Comparison of ENCODE assay signal across 9 cellular contexts in the genomic region with DNA sequence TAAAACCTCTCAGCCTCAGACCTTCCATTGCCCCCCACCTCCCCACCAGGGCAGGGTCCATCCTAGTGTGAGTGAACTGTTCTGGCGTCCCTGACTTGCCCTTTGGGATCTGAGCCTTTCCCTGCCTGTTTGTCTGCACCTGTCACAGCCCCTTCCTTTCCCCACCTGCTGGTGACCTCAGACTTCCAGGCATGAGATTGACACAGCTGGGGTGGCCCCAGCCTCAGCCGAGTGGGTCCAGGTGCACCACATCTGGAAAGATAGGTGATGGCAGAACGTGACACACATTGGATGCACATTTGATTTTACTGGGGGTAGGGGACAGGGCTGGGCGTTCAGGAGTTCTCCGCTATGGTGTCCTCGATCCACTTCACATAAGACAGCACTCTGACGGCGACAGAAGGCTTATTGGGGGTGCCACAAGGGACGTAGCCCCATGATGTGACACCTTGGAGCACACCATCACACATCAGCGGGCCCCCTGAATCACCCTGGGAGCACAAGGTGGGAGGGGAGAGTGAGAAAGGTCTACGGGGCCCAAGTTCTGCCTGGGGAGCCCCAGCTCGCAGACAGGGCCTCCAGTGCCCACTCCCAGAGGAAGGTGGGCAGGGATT. TPM values are rescaled to one million over a fixed set of nuclear protein-coding genes. Genes with fewer than 3 reads are reported as not detected.
DNase-seq lines count a peak whose midpoint lies in the region; ATAC-seq, FAIRE-seq and TF ChIP-seq lines count a peak whose summit lies in the region.
"Had no signal": no experiment of that assay in that cellular context is flagged by ENCODE, and none has a peak within 500 bp of the region (broad histone marks: within the 10 kb centered on the region; RNA-seq: fewer than 3 reads in every experiment).

No MANE protein-coding gene starts in this region.

- no peak overlapping the region for H3K4me3 ChIP-seq in CD8-positive, alpha-beta memory T cell (ENCODE audit: low read length)
- H3K4me3 ChIP-seq in GM12875 (ENCODE audit: low read depth, low read length), result peak overlapping the region; percentile 33
- H3K4me3 ChIP-seq in naive thymus-derived CD4-positive, alpha-beta T cell (ENCODE audit: low read length), result no peak overlapping the region
- no peak overlapping the region for H3K4me3 ChIP-seq in brain microvascular endothelial cell (ENCODE audit: low read depth, low read length)

- POLR2A ChIA-PET in CD8-positive, alpha-beta memory T cell (lab: Charles Lee), result no interaction called here
- POLR2A ChIA-PET in WTC11 (lab: Charles Lee), result no interaction called here
- POLR2A ChIA-PET in naive thymus-derived CD4-positive, alpha-beta T cell (lab: Charles Lee), result no interaction called here

- H3K27me3 Mint-ChIP-seq in CD8-positive, alpha-beta memory T cell, result peaks cover 50 to 87% of the 10 kb centered on the region in 2 donors
- peaks cover 89% of the 10 kb centered on the region for H3K27me3 Mint-ChIP-seq in WTC11 (ENCODE audit: low read depth)
- H3K27me3 Mint-ChIP-seq in naive thymus-derived CD4-positive, alpha-beta T cell, result peaks cover 52 to 84% (median 72%) of the 10 kb centered on the region in 5 donors

- H3K4me3 Mint-ChIP-seq in CD8-positive, alpha-beta memory T cell, result peak overlapping the region in 6 of 7 donors; percentile 52 to 76 (median 64)
- peak overlapping the region; percentile 77 for H3K4me3 Mint-ChIP-seq in WTC11
- H3K4me3 Mint-ChIP-seq in naive thymus-derived CD4-positive, alpha-beta T cell, result peak overlapping the region in 9 of 10 donors; percentile 57 to 84 (median 71)

- peak overlapping the region in 3 of 8 donors; percentile 3 to 49 (median 17) for H3K27ac Mint-ChIP-seq in CD8-positive, alpha-beta memory T cell
- H3K27ac Mint-ChIP-seq in WTC11, result no peak overlapping the region
- H3K27ac Mint-ChIP-seq in naive thymus-derived CD4-positive, alpha-beta T cell, result peak overlapping the region in 1 of 9 donors; percentile 74

- no peak for TF ChIP-seq CTCF in GM12875 (IDR thresholded peaks at IDR 0.05; ENCODE audit: borderline replicate concordance, insufficient read depth, low read depth, low read length)
- TF ChIP-seq CTCF in WTC11 (IDR thresholded peaks at IDR 0.05), result no peak
- TF ChIP-seq CTCF in D721Med (IDR thresholded peaks at IDR 0.05; ENCODE audit: insufficient read depth, missing control alignments), result no peak
- no peak for TF ChIP-seq CTCF in brain microvascular endothelial cell (IDR thresholded peaks at IDR 0.05; ENCODE audit: low read depth, low read length, missing control alignments)

- no peak overlapping the region for H3K27ac ChIP-seq in CD8-positive, alpha-beta memory T cell (ENCODE audit: low read depth, low read length)
- H3K27ac ChIP-seq in naive thymus-derived CD4-positive, alpha-beta T cell (ENCODE audit: low read depth, low read length), result no peak overlapping the region
- no peak overlapping the region for H3K27ac ChIP-seq in brain microvascular endothelial cell
- H3K27ac ChIP-seq: cardiac muscle cell had no signal

- peaks cover 0 to 9% (median 0%) of the 10 kb centered on the region in 3 donors for H3K36me3 Mint-ChIP-seq in CD8-positive, alpha-beta memory T cell
- H3K36me3 Mint-ChIP-seq in WTC11, result no peaks in the 10 kb centered on the region; the same call in 1 of the 2 replicates
- peaks cover 0 to 7% (median 4%) of the 10 kb centered on the region in 5 donors for H3K36me3 Mint-ChIP-seq in naive thymus-derived CD4-positive, alpha-beta T cell

- peaks cover 5% of the 10 kb centered on the region for H3K4me1 ChIP-seq in CD8-positive, alpha-beta memory T cell (ENCODE audit: insufficient read depth, low read length)
- peaks cover 0 to 4% of the 10 kb centered on the region in 2 donors for H3K4me1 ChIP-seq in naive thymus-derived CD4-positive, alpha-beta T cell (ENCODE audit: control insufficient read depth in 2 of 2, insufficient read depth in 2 of 2, low read length in 2 of 2)

- H3K36me3 ChIP-seq in CD8-positive, alpha-beta memory T cell (ENCODE audit: insufficient read depth, low read length), result no peaks in the 10 kb centered on the region
- H3K36me3 ChIP-seq in naive thymus-derived CD4-positive, alpha-beta T cell (ENCODE audit: control insufficient read depth in 2 of 3, insufficient read depth in 3 of 3, low read length in 3 of 3), result no peaks in the 10 kb centered on the region
- H3K36me3 ChIP-seq in brain microvascular endothelial cell (replicated peaks), result no peaks in the 10 kb centered on the region
- H3K36me3 ChIP-seq: cardiac muscle cell had no signal

- no peak for ATAC-seq in WTC11
- ATAC-seq in naive thymus-derived CD4-positive, alpha-beta T cell, result no peak
- no peak for ATAC-seq in HG03108 (IDR thresholded peaks at IDR 0.05; ENCODE audit: unreplicated experiment)

- FAIRE-seq in D721Med (lab: Jason Lieb, UNC), result no peak

- peaks cover 36% of the 10 kb centered on the region for H3K27me3 ChIP-seq in CD8-positive, alpha-beta memory T cell (ENCODE audit: insufficient read depth, low read length, poor library complexity, severe bottlenecking)
- peaks cover 0 to 14% of the 10 kb centered on the region in 2 donors for H3K27me3 ChIP-seq in naive thymus-derived CD4-positive, alpha-beta T cell (ENCODE audit: control insufficient read depth in 2 of 2, insufficient read depth in 2 of 2, low read length in 2 of 2)
- peaks cover 19% of the 10 kb centered on the region for H3K27me3 ChIP-seq in brain microvascular endothelial cell (replicated peaks)

- CTCF ChIA-PET in CD8-positive, alpha-beta memory T cell (lab: Charles Lee), result no interaction called here
- CTCF ChIA-PET in WTC11 (lab: Charles Lee), result interaction anchor here (0.6 to 1.4 kb wide), 4 partner anchors 13 to 275 kb away, joined by 3 to 4 read pairs (median 3); no protein-coding TSS in a partner anchor
- CTCF ChIA-PET in naive thymus-derived CD4-positive, alpha-beta T cell (lab: Charles Lee), result no interaction called here

- in situ Hi-C loops in brain microvascular endothelial cell (cut with HindIII; ENCODE audit: low pct_ligation_motif_present, low sequenced_read_pairs), result no loop called here

- H3K4me1 Mint-ChIP-seq in CD8-positive, alpha-beta memory T cell, result peaks cover 16 to 32% (median 17%) of the 10 kb centered on the region in 3 donors
- peaks cover 37% of the 10 kb centered on the region for H3K4me1 Mint-ChIP-seq in WTC11
- H3K4me1 Mint-ChIP-seq in naive thymus-derived CD4-positive, alpha-beta T cell, result peaks cover 21 to 28% (median 28%) of the 10 kb centered on the region in 7 donors

- no peak for DNase-seq in CD8-positive, alpha-beta memory T cell
- DNase-seq in WTC11 (ENCODE audit: low spot score) (no peak), D721Med (ENCODE audit: insufficient read length, low spot score) (no peak), brain microvascular endothelial cell (no peak)
- no peak for DNase-seq in naive thymus-derived CD4-positive, alpha-beta T cell

- intact Hi-C loops in naive thymus-derived CD4-positive, alpha-beta T cell (cut with micrococcal nuclease), result loop anchor here in 1 of 2 donors (1.0 kb wide), 1 partner anchor 14 kb away; no protein-coding TSS in a partner anchor

- no peaks in the 10 kb centered on the region for H3K9me3 ChIP-seq in CD8-positive, alpha-beta memory T cell (ENCODE audit: low read length)
- H3K9me3 ChIP-seq in naive thymus-derived CD4-positive, alpha-beta T cell (ENCODE audit: control insufficient read depth in 2 of 3, low read length in 3 of 3), result no peaks in the 10 kb centered on the region

- peaks cover 0 to 3% (median 2%) of the 10 kb centered on the region in 5 donors for H3K9me3 Mint-ChIP-seq in CD8-positive, alpha-beta memory T cell
- H3K9me3 Mint-ChIP-seq in WTC11, result peaks cover 14% of the 10 kb centered on the region
- H3K9me3 Mint-ChIP-seq in naive thymus-derived CD4-positive, alpha-beta T cell, result peaks cover 0 to 2% (median 0%) of the 10 kb centered on the region in 11 donors

TF ChIP-seq in WTC11, 78 proteins besides CTCF, POLR2A, EP300 and RAD21 (continues in another document):
- no peak for TF ChIP-seq MXD4 (CRISPR knock-in tag; IDR thresholded peaks at IDR 0.05; ENCODE audit: borderline replicate concordance)
- no peak for TF ChIP-seq ZNF317 (CRISPR knock-in tag; IDR thresholded peaks at IDR 0.05; ENCODE audit: borderline replicate concordance, low read depth)
- no peak for TF ChIP-seq GTF2I (CRISPR knock-in tag; conservative IDR thresholded peaks at IDR 0.05)

RNA-seq across cellular contexts. Expression of gene KLK1, which starts 4.6 kb away (rescaled TPM):
- under 1 TPM; 0.27 to 0.39 TPM for total RNA-seq in CD8-positive, alpha-beta memory T cell
- polyA plus RNA-seq in CD8-positive, alpha-beta memory T cell, result not detected
- 3.9 to 6.0 TPM (median 5.4 TPM) in 3 replicates for total RNA-seq in WTC11 (2021)
- total RNA-seq in naive thymus-derived CD4-positive, alpha-beta T cell, result 1 to 10 TPM in 1 of 5 experiments, not detected in 4; 1.3 TPM
- not detected for polyA plus RNA-seq in naive thymus-derived CD4-positive, alpha-beta T cell
- total RNA-seq: cardiac muscle cell had no signal
- polyA plus RNA-seq: cardiac muscle cell had no signal

RNA-seq across cellular contexts. Expression of gene KLK15, which starts 14.4 kb away (rescaled TPM):
- total RNA-seq in CD8-positive, alpha-beta memory T cell, result not detected
- polyA plus RNA-seq in CD8-positive, alpha-beta memory T cell, result not detected
- total RNA-seq in WTC11 (2021), result not detected in 3 replicates
- not detected for total RNA-seq in naive thymus-derived CD4-positive, alpha-beta T cell
- not detected for polyA plus RNA-seq in naive thymus-derived CD4-positive, alpha-beta T cell
- total RNA-seq: cardiac muscle cell had no signal
- polyA plus RNA-seq: cardiac muscle cell, keratinocyte had no signal

RNA-seq across cellular contexts. Expression of gene ACP4, which starts 28.8 kb away (rescaled TPM):
- total RNA-seq in CD8-positive, alpha-beta memory T cell, result not detected
- not detected for polyA plus RNA-seq in CD8-positive, alpha-beta memory T cell
- not detected in 3 replicates for total RNA-seq in WTC11 (2021)
- total RNA-seq in naive thymus-derived CD4-positive, alpha-beta T cell, result not detected
- not detected for polyA plus RNA-seq in naive thymus-derived CD4-positive, alpha-beta T cell
- total RNA-seq: cardiac muscle cell had no signal
- polyA plus RNA-seq: keratinocyte had no signal

RNA-seq across cellular contexts. Expression of gene KLK3, which starts 35.7 kb away (rescaled TPM):
- not detected for total RNA-seq in CD8-positive, alpha-beta memory T cell
- polyA plus RNA-seq in CD8-positive, alpha-beta memory T cell, result not detected
- 0.13 to 0.25 TPM (median 0.16 TPM) in 3 replicates for total RNA-seq in WTC11 (2021)
- not detected for total RNA-seq in naive thymus-derived CD4-positive, alpha-beta T cell
- not detected for polyA plus RNA-seq in naive thymus-derived CD4-positive, alpha-beta T cell
- total RNA-seq: cardiac muscle cell had no signal
- polyA plus RNA-seq: cardiac muscle cell, keratinocyte had no signal

RNA-seq across cellular contexts. Expression of gene GPR32, which starts 48.7 kb away (rescaled TPM):
- total RNA-seq in CD8-positive, alpha-beta memory T cell, result not detected
- polyA plus RNA-seq in CD8-positive, alpha-beta memory T cell, result not detected
- not detected in 3 replicates for total RNA-seq in WTC11 (2021)
- not detected for total RNA-seq in naive thymus-derived CD4-positive, alpha-beta T cell
- polyA plus RNA-seq in naive thymus-derived CD4-positive, alpha-beta T cell, result not detected
- total RNA-seq: cardiac muscle cell had no signal
- polyA plus RNA-seq: cardiac muscle cell, keratinocyte had no signal
